In the genomic region with DNA sequence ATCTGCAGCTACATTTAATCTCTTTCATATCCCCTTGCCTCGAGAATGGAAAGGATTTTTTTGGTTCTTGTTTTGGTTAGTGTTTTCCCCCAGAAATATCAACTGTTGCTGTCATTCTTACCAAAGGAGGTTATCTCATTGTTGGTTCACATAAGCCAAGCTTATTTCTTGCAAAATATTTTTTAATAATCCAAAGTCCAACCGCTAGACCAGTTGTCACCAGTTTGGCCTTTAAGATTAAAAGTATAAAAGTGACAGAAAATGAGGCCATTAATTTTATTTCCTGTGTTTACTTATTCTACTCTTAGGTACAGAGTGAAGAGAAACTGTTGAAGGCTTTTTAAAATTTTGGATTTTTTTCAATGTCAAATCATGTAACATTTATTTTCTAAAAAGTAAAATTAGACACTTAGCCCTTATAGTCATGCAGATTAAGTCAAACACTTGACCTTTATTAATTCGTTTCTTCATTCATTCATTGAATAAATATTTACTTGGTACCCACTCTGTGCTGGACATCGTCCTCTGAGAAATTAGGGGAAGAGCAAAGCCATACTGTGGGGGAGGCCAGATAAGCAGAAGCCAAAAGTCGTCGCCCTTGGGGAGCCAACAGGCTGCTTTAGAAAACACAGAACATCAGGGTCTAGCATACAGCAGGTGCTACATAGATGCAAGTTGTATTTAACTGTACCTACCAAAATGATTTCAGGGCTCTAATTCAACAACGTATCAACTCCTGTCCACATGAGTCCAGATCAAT, we compare ENCODE assay signal across 29 cellular contexts.
"Had no signal": no experiment of that assay in that cellular context is flagged by ENCODE, and none has a peak within 500 bp of the region (broad histone marks: within the 10 kb centered on the region; RNA-seq: fewer than 3 reads in every experiment).

No MANE protein-coding gene starts in this region.

- H3K27me3 ChIP-seq: adrenal gland, foreskin keratinocyte, gastrocnemius medialis had no signal

- ATAC-seq: activated CD4-positive, CD25-positive, alpha-beta regulatory T cell treated with anti-CD3 and anti-CD28 coated beads, Interleukin-2, amount 50 U/mL, for 24 hours; activated CD8-positive, alpha-beta memory T cell treated with anti-CD3 and anti-CD28 coated beads, Interleukin-2, amount 10 ng/mL, durations not matched to agents 7 days and 5 days; activated CD8-positive, alpha-beta T cell treated with anti-CD3 and anti-CD28 coated beads, Interleukin-2, amount 10 ng/mL, durations not matched to agents 7 days and 5 days; activated naive CD8-positive, alpha-beta T cell treated with anti-CD3 and anti-CD28 coated beads, Interleukin-2, amount 50 U/mL, for 24 hours; esophagus mucosa; foreskin keratinocyte; T-helper 17 cell had no signal

- H3K27ac ChIP-seq: adrenal gland, coronary artery, dorsolateral prefrontal cortex, foreskin keratinocyte, gastrocnemius medialis, WERI-Rb-1 had no signal

- FAIRE-seq: bronchial epithelial cell had no signal

- H3K4me1 ChIP-seq: adrenal gland, foreskin keratinocyte, gastrocnemius medialis had no signal

- H3K9me3 ChIP-seq: adrenal gland, gastrocnemius medialis had no signal

- DNase-seq: activated B cell treated with CpG ODN at 0.5 μM for 24 hours; activated CD4-positive, alpha-beta memory T cell treated with anti-CD3 and anti-CD28 coated beads for 36 hours; activated CD4-positive, alpha-beta T cell treated with anti-CD3 and anti-CD28 coated beads for 48 hours; activated CD8-positive, alpha-beta memory T cell treated with anti-CD3 and anti-CD28 coated beads, Interleukin-2, amount 10 ng/mL, durations not matched to agents 7 days and 5 days; activated CD8-positive, alpha-beta memory T cell treated with anti-CD3 and anti-CD28 coated beads, Interleukin-2, amount 50 U/mL, for 4 hours; activated CD8-positive, alpha-beta T cell treated with anti-CD3 and anti-CD28 coated beads, Interleukin-2, amount 10 ng/mL, durations not matched to agents 7 days and 5 days; activated effector memory CD4-positive, alpha-beta T cell treated with anti-CD3 and anti-CD28 coated beads, Interleukin-2, amount 50 U/mL, for 16 hours; activated naive CD4-positive, alpha-beta T cell treated with anti-CD3 and anti-CD28 coated beads for 36 hours; activated naive CD8-positive, alpha-beta T cell treated with anti-CD3 and anti-CD28 coated beads for 36 hours; activated naive CD8-positive, alpha-beta T cell treated with anti-CD3 and anti-CD28 coated beads, Interleukin-2, amount 50 U/mL, for 24 hours; activated T-cell treated with anti-CD3 and anti-CD28 coated beads, Interleukin-2, amount 50 U/mL, for 1 hour; activated T-cell treated with anti-CD3 and anti-CD28 coated beads, Interleukin-2, amount 50 U/mL, for 48 hours; adrenal gland; amygdala; aorta; dorsolateral prefrontal cortex; effector memory CD4-positive, alpha-beta T cell; endodermal cell; foreskin keratinocyte; gastrocnemius medialis; glutamatergic neuron; T-helper 1 cell; T-helper 17 cell; T1000; WERI-Rb-1 had no signal

- H3K4me3 ChIP-seq: adrenal gland, coronary artery, dorsolateral prefrontal cortex, gastrocnemius medialis had no signal

- H3K36me3 ChIP-seq: adrenal gland, gastrocnemius medialis, WERI-Rb-1 had no signal
